ENCODE assay signal across 31 cellular contexts in genomic region chr7:102021841-102022618, GRCh38.
"Had no signal": no experiment of that assay in that cellular context is flagged by ENCODE, and none has a peak within 500 bp of the region (broad histone marks: within the 10 kb centered on the region; RNA-seq: fewer than 3 reads in every experiment).

No MANE protein-coding gene starts in this region.

- H3K36me3 ChIP-seq: ascending aorta, cardiac muscle cell, ovary, sigmoid colon, thyroid gland, upper lobe of right lung had no signal

- H3K9me3 ChIP-seq: ascending aorta, left ventricle myocardium inferior, mucosa of descending colon, ovary, psoas muscle, sigmoid colon, stomach, thyroid gland, upper lobe of right lung had no signal

- H3K27ac ChIP-seq: ascending aorta, cardiac muscle cell, left ventricle myocardium inferior, ovary, psoas muscle, sigmoid colon, stomach, thyroid gland, upper lobe of right lung had no signal

- H3K27ac Mint-ChIP-seq: activated CD8-positive, alpha-beta memory T cell treated with anti-CD3 and anti-CD28 coated beads, Interleukin-2, amount 10 ng/mL, durations not matched to agents 7 days and 5 days; activated CD8-positive, alpha-beta T cell treated with anti-CD3 and anti-CD28 coated beads, Interleukin-2, amount 10 ng/mL, durations not matched to agents 7 days and 5 days; activated naive CD8-positive, alpha-beta T cell; nephron; stimulated activated naive B cell treated with anti-CD40 and anti-IgM and Interleukin-4, amounts not matched to agents 10 μg/mL and 1 μg/mL and 100 μg/mL, for 72 hours had no signal

- H3K4me3 Mint-ChIP-seq: activated CD8-positive, alpha-beta memory T cell treated with anti-CD3 and anti-CD28 coated beads, Interleukin-2, amount 10 ng/mL, durations not matched to agents 7 days and 5 days; activated CD8-positive, alpha-beta T cell treated with anti-CD3 and anti-CD28 coated beads, Interleukin-2, amount 10 ng/mL, durations not matched to agents 7 days and 5 days; activated naive CD8-positive, alpha-beta T cell; brain; effector memory CD8-positive, alpha-beta T cell; nephron; stimulated activated naive B cell treated with anti-CD40 and anti-IgM and Interleukin-4, amounts not matched to agents 10 μg/mL and 1 μg/mL and 100 μg/mL, for 72 hours had no signal

- DNase-seq: activated CD4-positive, alpha-beta T cell treated with anti-CD3 and anti-CD28 coated beads for 1 hour; activated CD4-positive, alpha-beta T cell treated with anti-CD3 and anti-CD28 coated beads, Interleukin-2, amount 50 U/mL, for 1 hour; activated CD8-positive, alpha-beta memory T cell treated with anti-CD3 and anti-CD28 coated beads, Interleukin-2, amount 10 ng/mL, durations not matched to agents 7 days and 5 days; activated CD8-positive, alpha-beta T cell treated with anti-CD3 and anti-CD28 coated beads, Interleukin-2, amount 10 ng/mL, durations not matched to agents 7 days and 5 days; activated effector memory CD4-positive, alpha-beta T cell treated with Interleukin-2 at 50 U/mL for 16 hours; activated naive CD4-positive, alpha-beta T cell treated with Interleukin-2 at 50 U/mL for 16 hours; activated T-cell treated with anti-CD3 and anti-CD28 coated beads for 4 hours; cortex of kidney; effector memory CD8-positive, alpha-beta T cell; foreskin melanocyte; glutamatergic neuron; left ventricle myocardium inferior; mucosa of descending colon; ovary; psoas muscle; sigmoid colon; small intestine; stimulated activated CD4-positive, alpha-beta T cell treated with anti-CD3 and anti-CD28 coated beads, Interleukin-15, amount 100 ng/mL, for 24 hours; stimulated activated CD4-positive, alpha-beta T cell treated with anti-CD3 and anti-CD28 coated beads, Interleukin-2, amount 100 ng/mL, for 24 hours; stimulated activated naive B cell treated with anti-CD40 and anti-IgM and Interleukin-4, amounts not matched to agents 10 μg/mL and 1 μg/mL and 100 μg/mL, for 72 hours; stomach; T-helper 1 cell; thyroid gland; upper lobe of right lung had no signal

- H3K4me1 Mint-ChIP-seq: activated CD8-positive, alpha-beta memory T cell treated with anti-CD3 and anti-CD28 coated beads, Interleukin-2, amount 10 ng/mL, durations not matched to agents 7 days and 5 days had no signal

- H3K27me3 Mint-ChIP-seq: activated CD8-positive, alpha-beta memory T cell treated with anti-CD3 and anti-CD28 coated beads, Interleukin-2, amount 10 ng/mL, durations not matched to agents 7 days and 5 days; activated naive CD8-positive, alpha-beta T cell; effector memory CD8-positive, alpha-beta T cell; stimulated activated naive B cell treated with anti-CD40 and anti-IgM and Interleukin-4, amounts not matched to agents 10 μg/mL and 1 μg/mL and 100 μg/mL, for 72 hours had no signal

- H3K4me1 ChIP-seq: ascending aorta, psoas muscle, upper lobe of right lung had no signal

- ATAC-seq: activated CD8-positive, alpha-beta memory T cell treated with anti-CD3 and anti-CD28 coated beads, Interleukin-2, amount 10 ng/mL, durations not matched to agents 7 days and 5 days; activated CD8-positive, alpha-beta T cell treated with anti-CD3 and anti-CD28 coated beads, Interleukin-2, amount 10 ng/mL, durations not matched to agents 7 days and 5 days; effector memory CD8-positive, alpha-beta T cell; esophagus mucosa; mucosa of descending colon; psoas muscle; stimulated activated naive B cell treated with anti-CD40 and anti-IgM and Interleukin-4, amounts not matched to agents 10 μg/mL and 1 μg/mL and 100 μg/mL, for 72 hours; upper lobe of right lung had no signal

- H3K4me3 ChIP-seq: ascending aorta, cardiac muscle cell, left ventricle myocardium inferior, mucosa of descending colon, ovary, psoas muscle, sigmoid colon, stomach, thyroid gland, upper lobe of right lung had no signal

- H3K36me3 Mint-ChIP-seq: activated CD8-positive, alpha-beta memory T cell treated with anti-CD3 and anti-CD28 coated beads, Interleukin-2, amount 10 ng/mL, durations not matched to agents 7 days and 5 days; activated naive CD8-positive, alpha-beta T cell; brain had no signal

- H3K27me3 ChIP-seq: ascending aorta, cardiac muscle cell, ovary, sigmoid colon, stomach, thyroid gland, upper lobe of right lung had no signal

- H3K9me3 Mint-ChIP-seq: brain; effector memory CD8-positive, alpha-beta T cell; nephron; stimulated activated naive B cell treated with anti-CD40 and anti-IgM and Interleukin-4, amounts not matched to agents 10 μg/mL and 1 μg/mL and 100 μg/mL, for 72 hours had no signal

- FAIRE-seq: islet of Langerhans, small intestine had no signal
